Comparison of ENCODE assay signal across 8 cellular contexts in genomic region chr16:71288570-71288889, GRCh38. TPM values are rescaled to one million over a fixed set of nuclear protein-coding genes. Genes with fewer than 3 reads are reported as not detected.
DNase-seq lines count a peak whose midpoint lies in the region; ATAC-seq, FAIRE-seq and TF ChIP-seq lines count a peak whose summit lies in the region.

No MANE protein-coding gene starts in this region.

- H2AFZ ChIP-seq in SK-N-SH (ENCODE audit: low read depth): peak overlapping the region; percentile 95

- peaks cover 28% of the 10 kb centered on the region for H3K79me2 ChIP-seq in SK-N-SH (ENCODE audit: insufficient read depth)

- no peaks in the 10 kb centered on the region for H4K20me1 ChIP-seq in SK-N-SH (ENCODE audit: insufficient read depth)

- H3K27me3 ChIP-seq in SK-N-SH (ENCODE audit: insufficient read depth) (no peaks in the 10 kb centered on the region), iPS-20b (ENCODE audit: insufficient read depth, low read length) (no peaks in the 10 kb centered on the region)

- POLR2A ChIA-PET in SK-N-SH (lab: Yijun Ruan, JAX): no interaction called here
- POLR2A ChIA-PET in activated CD8-positive, alpha-beta T cell treated with anti-CD3 and anti-CD28 coated beads for 36 hours (lab: Charles Lee): interaction anchor here (0.6 to 1.5 kb wide), 2 partner anchors 16 to 523 kb away, joined by 3 read pairs; no protein-coding TSS in a partner anchor

- intact Hi-C loops in activated CD8-positive, alpha-beta T cell treated with anti-CD3 and anti-CD28 coated beads for 36 hours (cut with micrococcal nuclease): no loop called here

- peaks cover 52% of the 10 kb centered on the region for H3K36me3 Mint-ChIP-seq in activated CD8-positive, alpha-beta T cell treated with anti-CD3 and anti-CD28 coated beads for 36 hours (ENCODE audit: low read depth)

- peaks cover 18% of the 10 kb centered on the region for H3K4me1 Mint-ChIP-seq in activated CD8-positive, alpha-beta T cell treated with anti-CD3 and anti-CD28 coated beads for 36 hours (ENCODE audit: low read depth)

- peaks cover 18% of the 10 kb centered on the region for H3K27me3 Mint-ChIP-seq in activated CD8-positive, alpha-beta T cell treated with anti-CD3 and anti-CD28 coated beads for 36 hours

- peak overlapping the region; percentile 80 to 96 for H3K4me3 ChIP-seq in SK-N-SH (ENCODE audit: low read depth in 2 of 2, low read length in 1 of 2)
- peak overlapping the region; percentile 96 for H3K4me3 ChIP-seq in iPS-20b (ENCODE audit: low read length)

- H3K27ac ChIP-seq in SK-N-SH (ENCODE audit: low read depth in 2 of 2, low read length in 1 of 2) (peak overlapping the region; percentile 84 to 94; a peak in 3 of 4 replicates), iPS-20b (ENCODE audit: low read length) (no peak overlapping the region), substantia nigra (ENCODE audit: low read depth, low read length, poor library complexity, severe bottlenecking) (peak overlapping the region; percentile 83)

- H3K27ac Mint-ChIP-seq in activated CD8-positive, alpha-beta T cell treated with anti-CD3 and anti-CD28 coated beads for 36 hours: peak overlapping the region; percentile 93

- no peak for TF ChIP-seq RAD21 in SK-N-SH (IDR thresholded peaks at IDR 0.05; ENCODE audit: low read length)

- CTCF ChIA-PET in SK-N-SH (lab: Yijun Ruan, JAX): interaction anchor here (1.3 to 2.7 kb wide), 2 partner anchors 10 to 23 kb away, joined by 5 to 13 read pairs; no protein-coding TSS in a partner anchor
- CTCF ChIA-PET in activated CD8-positive, alpha-beta T cell treated with anti-CD3 and anti-CD28 coated beads for 36 hours (lab: Charles Lee): interaction anchor here (0.6 to 1.6 kb wide), 3 partner anchors 10 to 40 kb away, joined by 3 to 5 read pairs (median 4); no protein-coding TSS in a partner anchor

- H3K9ac ChIP-seq in SK-N-SH: peak overlapping the region; percentile 83
- peak overlapping the region; percentile 95 for H3K9ac ChIP-seq in iPS-20b (ENCODE audit: low read depth, low read length)

- H3K9me3 Mint-ChIP-seq in activated CD8-positive, alpha-beta T cell treated with anti-CD3 and anti-CD28 coated beads for 36 hours: peaks cover 19% of the 10 kb centered on the region

- H3K9me2 ChIP-seq in SK-N-SH: no peaks in the 10 kb centered on the region

- TF ChIP-seq POLR2A in GM12892 (IDR thresholded peaks at IDR 0.05; ENCODE audit: low read depth, low read length): no peak

- H3F3A ChIP-seq in SK-N-SH (replicated peaks; ENCODE audit: insufficient read depth): no peaks in the 10 kb centered on the region

- peak overlapping the region; percentile 88 for H3K4me2 ChIP-seq in SK-N-SH

- no peak for FAIRE-seq in GM12892 (lab: Jason Lieb, UNC)

- no peak for DNase-seq in SK-N-SH
- no peak for DNase-seq in activated CD8-positive, alpha-beta T cell treated with anti-CD3 and anti-CD28 coated beads for 36 hours
- no peak for DNase-seq in substantia nigra (lab: John Stamatoyannopoulos, UW)
- no peak for DNase-seq in H4 (ENCODE audit: low spot score)
- no peak for DNase-seq in GM12892 (ENCODE audit: insufficient read length)

- H3K9me3 ChIP-seq in SK-N-SH: no peaks in the 10 kb centered on the region
- no peaks in the 10 kb centered on the region for H3K9me3 ChIP-seq in iPS-20b (ENCODE audit: insufficient read depth, low read depth, low read length)

- TF ChIP-seq EP300 in SK-N-SH (IDR thresholded peaks at IDR 0.05; ENCODE audit: borderline replicate concordance in 1 of 2, low read depth in 1 of 2, low read length in 1 of 2): no peak

- peaks cover 31 to 37% of the 10 kb centered on the region in 2 experiments for H3K36me3 ChIP-seq in SK-N-SH (replicated peaks in 1 of 2; ENCODE audit: control insufficient read depth in 1 of 2, insufficient read depth in 2 of 2, low read length in 1 of 2)
- peaks cover 34% of the 10 kb centered on the region for H3K36me3 ChIP-seq in iPS-20b (ENCODE audit: insufficient read depth, low read depth, low read length)

- 3% methylated on average over 3 of the region's 3 CpGs for WGBS in SK-N-SH (ENCODE audit: low lambda C conversion rate)

- ATAC-seq in SK-N-SH treated with all-trans-retinoic acid at 6 μM for 48 hours: no peak
- no peak for ATAC-seq in activated CD8-positive, alpha-beta T cell treated with anti-CD3 and anti-CD28 coated beads for 36 hours
- ATAC-seq in HG02852 (IDR thresholded peaks at IDR 0.05; ENCODE audit: unreplicated experiment): no peak

- peak overlapping the region; percentile 90 for H3K4me3 Mint-ChIP-seq in activated CD8-positive, alpha-beta T cell treated with anti-CD3 and anti-CD28 coated beads for 36 hours

- no peak for TF ChIP-seq CTCF in SK-N-SH (IDR thresholded peaks at IDR 0.05)
- no peak for TF ChIP-seq CTCF in activated CD8-positive, alpha-beta T cell treated with anti-CD3 and anti-CD28 coated beads for 36 hours (IDR thresholded peaks at IDR 0.05)

- H3K4me1 ChIP-seq in SK-N-SH (ENCODE audit: control insufficient read depth in 1 of 2, insufficient read depth in 2 of 2, low read depth in 1 of 2, low read length in 1 of 2) (peaks cover 0 to 7% of the 10 kb centered on the region in 2 experiments; a peak in 2 of 4 replicates), iPS-20b (ENCODE audit: insufficient read depth, low read length) (peaks cover 2% of the 10 kb centered on the region; the same call in 1 of the 2 replicates)

TF ChIP-seq in SK-N-SH, 30 proteins besides CTCF, POLR2A, EP300 and RAD21 (continues in another document):
- TF ChIP-seq POLR2AphosphoS5 (IDR thresholded peaks at IDR 0.05; ENCODE audit: low read depth, low read length) (no peak), FOSL2 (IDR thresholded peaks at IDR 0.05; ENCODE audit: borderline replicate concordance, low read depth) (no peak), RCOR1 (IDR thresholded peaks at IDR 0.05; ENCODE audit: low read length) (no peak), FOXM1 (IDR thresholded peaks at IDR 0.05; ENCODE audit: low read depth) (no peak), RFX5 (IDR thresholded peaks at IDR 0.05; ENCODE audit: low read length) (no peak), GABPA (IDR thresholded peaks at IDR 0.05; ENCODE audit: low read depth) (no peak), TEAD4 (IDR thresholded peaks at IDR 0.05; ENCODE audit: borderline replicate concordance, insufficient read depth) (no peak)
- TF ChIP-seq, protein P1, sequence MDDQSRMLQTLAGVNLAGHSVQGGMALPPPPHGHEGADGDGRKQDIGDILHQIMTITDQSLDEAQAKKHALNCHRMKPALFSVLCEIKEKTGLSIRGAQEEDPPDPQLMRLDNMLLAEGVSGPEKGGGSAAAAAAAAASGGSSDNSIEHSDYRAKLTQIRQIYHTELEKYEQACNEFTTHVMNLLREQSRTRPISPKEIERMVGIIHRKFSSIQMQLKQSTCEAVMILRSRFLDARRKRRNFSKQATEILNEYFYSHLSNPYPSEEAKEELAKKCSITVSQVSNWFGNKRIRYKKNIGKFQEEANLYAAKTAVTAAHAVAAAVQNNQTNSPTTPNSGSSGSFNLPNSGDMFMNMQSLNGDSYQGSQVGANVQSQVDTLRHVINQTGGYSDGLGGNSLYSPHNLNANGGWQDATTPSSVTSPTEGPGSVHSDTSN (IDR thresholded peaks at IDR 0.05): no peak

TF ChIP-seq in SK-N-SH treated with all-trans-retinoic acid at 6 μM for 48 hours, 23 proteins besides CTCF, POLR2A, EP300 and RAD21 (continues in another document):
- TF ChIP-seq TOX (CRISPR knock-in tag; IDR thresholded peaks at IDR 0.05; ENCODE audit: borderline replicate concordance) (no peak), ZFP30 (CRISPR knock-in tag; IDR thresholded peaks at IDR 0.05) (no peak), ZNF8 (CRISPR knock-in tag; IDR thresholded peaks at IDR 0.05) (no peak), TSHZ2 (CRISPR knock-in tag; IDR thresholded peaks at IDR 0.05) (no peak)

RNA-seq across cellular contexts. Expression of gene CMTR2, which starts 0.7 kb away (rescaled TPM):
- 7.2 and 9.6 TPM in 2 replicates for polyA plus RNA-seq in SK-N-SH (2012; rRNA removed)
- 9.4 and 9.7 TPM in 2 replicates for polyA plus RNA-seq in SK-N-SH (2012; cell fraction: cytosol; rRNA removed)
- polyA plus RNA-seq in SK-N-SH (2012; cell fraction: nucleus; rRNA removed): 8.3 and 16.2 TPM in 2 replicates
- total RNA-seq in activated CD8-positive, alpha-beta T cell treated with anti-CD3 and anti-CD28 coated beads for 36 hours: 10 to 100 TPM; 16.6 to 19.3 TPM
- total RNA-seq in H4 (2014; rRNA removed; shearing (Covaris generic)): 25.1 and 27.0 TPM in 2 replicates
- 21.0 TPM for polyA plus RNA-seq in GM12892 (2012; ENCODE audit: missing spikeins)

RNA-seq across cellular contexts. Expression of gene HYDIN, which starts 58.0 kb away (rescaled TPM):
- polyA plus RNA-seq in SK-N-SH (2012; rRNA removed): 0.33 and 0.42 TPM in 2 replicates
- 0.33 and 0.52 TPM in 2 replicates for polyA plus RNA-seq in SK-N-SH (2012; cell fraction: cytosol; rRNA removed)
- polyA plus RNA-seq in SK-N-SH (2012; cell fraction: nucleus; rRNA removed): 0.38 and 0.74 TPM in 2 replicates
- total RNA-seq in activated CD8-positive, alpha-beta T cell treated with anti-CD3 and anti-CD28 coated beads for 36 hours: not detected
- total RNA-seq in H4 (2014; rRNA removed; shearing (Covaris generic)): 0.15 and 0.64 TPM in 2 replicates
- polyA plus RNA-seq in GM12892 (2012; ENCODE audit: missing spikeins): not detected
